Comparison of ENCODE assay signal across 15 cellular contexts in the genomic region with DNA sequence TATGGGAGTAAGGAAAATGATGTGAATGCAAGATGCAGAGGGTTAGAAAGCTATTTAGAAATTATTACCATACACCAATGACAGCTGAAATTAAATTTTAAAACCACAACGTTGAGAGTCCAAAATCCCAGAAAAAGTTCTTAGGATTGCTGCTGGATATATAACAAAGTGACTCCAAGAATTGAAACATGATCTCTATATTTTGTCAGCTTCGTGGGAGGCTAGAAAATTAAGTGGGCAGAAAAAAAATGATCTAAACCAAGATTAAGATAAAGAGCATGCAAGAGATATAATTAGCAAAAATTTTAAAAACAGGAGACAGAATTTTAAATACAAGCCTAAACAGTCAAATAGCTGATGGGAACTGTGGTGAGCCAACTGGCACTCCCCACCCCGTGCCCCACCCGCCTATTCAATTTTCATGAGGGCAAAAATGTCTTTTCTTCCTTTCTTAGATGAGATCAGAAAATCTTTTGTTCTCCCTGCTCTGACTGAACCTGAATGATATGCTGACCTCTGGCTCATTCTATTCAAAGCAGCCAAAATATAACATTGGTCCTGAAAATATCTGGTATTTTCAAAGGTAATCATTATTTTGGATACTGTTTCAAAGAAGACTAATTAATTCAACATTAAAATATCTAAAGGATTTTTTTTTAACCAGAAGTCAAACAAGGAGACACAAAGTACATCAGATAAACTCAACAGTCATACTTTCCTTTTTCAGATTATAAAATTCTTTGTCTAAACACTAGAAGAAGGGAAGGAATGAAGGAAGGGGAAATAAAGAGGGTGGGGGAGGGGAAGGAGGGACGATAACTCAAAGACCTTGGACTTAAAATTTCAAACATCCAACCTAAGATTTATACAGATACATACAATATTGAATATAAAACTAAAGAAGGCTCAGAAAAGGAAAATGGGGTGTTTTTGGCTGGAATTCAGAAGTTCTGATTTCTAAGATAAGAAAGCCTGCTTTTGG. TPM values are rescaled to one million over a fixed set of nuclear protein-coding genes. Genes with fewer than 3 reads are reported as not detected.
DNase-seq lines count a peak whose midpoint lies in the region; ATAC-seq, FAIRE-seq and TF ChIP-seq lines count a peak whose summit lies in the region.
"Had no signal": no experiment of that assay in that cellular context is flagged by ENCODE, and none has a peak within 500 bp of the region (broad histone marks: within the 10 kb centered on the region; RNA-seq: fewer than 3 reads in every experiment).

No MANE protein-coding gene starts in this region.

- POLR2A ChIA-PET in K562 (lab: Yijun Ruan, JAX): interaction anchor here (1.5 to 6.9 kb wide), 2 partner anchors 9 to 16 kb away, joined by 6 to 70 read pairs; a partner anchor contains a TSS

- H3K79me2 ChIP-seq in K562 (ENCODE audit: control insufficient read depth, insufficient read depth, low read length): peaks cover 11% of the 10 kb centered on the region; the same call in 2 of the 3 replicates

- H3K27me3 ChIP-seq in K562 (ENCODE audit: control insufficient read depth in 2 of 2, insufficient read depth in 2 of 2, low read length in 2 of 2) (no peaks in the 10 kb centered on the region; a peak in 1 of 5 replicates), left lung (no peaks in the 10 kb centered on the region), thoracic aorta (replicated peaks; ENCODE audit: insufficient read depth) (no peaks in the 10 kb centered on the region)

- H2AFZ ChIP-seq in K562 (ENCODE audit: low read depth, low read length): no peak overlapping the region

- intact Hi-C loops in K562 (cut with micrococcal nuclease) (no loop called here), left lung (cut with DNase I) (no loop called here)

- H3K36me3 Mint-ChIP-seq in T-helper 2 cell treated with Interferon-gamma antibody and Interleukin-4, amounts not matched to agents 5 μg/mL and 100 μg/mL, for 36 hours (ENCODE audit: low read depth): peaks cover 61% of the 10 kb centered on the region
- H3K36me3 Mint-ChIP-seq in activated naive CD4-positive, alpha-beta T cell treated with anti-CD3 and anti-CD28 coated beads, Interleukin-2, amount 50 U/mL, for 72 hours: peaks cover 0 to 7% of the 10 kb centered on the region in 2 donors

- TF ChIP-seq CTCF in K562 (IDR thresholded peaks at IDR 0.05 in 2 of 3, conservative IDR thresholded peaks at IDR 0.05 in 1 of 3; ENCODE audit: insufficient read depth in 2 of 3, low read depth in 1 of 3, low read length in 3 of 3) (no peak), left lung (IDR thresholded peaks at IDR 0.05) (no peak), thoracic aorta (IDR thresholded peaks at IDR 0.05) (no peak)

- H3K4me1 ChIP-seq in K562 (replicated peaks in 1 of 2; ENCODE audit: control insufficient read depth in 2 of 2, insufficient read depth in 2 of 2, low read length in 2 of 2): peaks cover 0 to 4% of the 10 kb centered on the region in 2 experiments; a peak in 3 of 5 replicates
- H3K4me1 ChIP-seq in left lung: peaks cover 11 to 54% of the 10 kb centered on the region in 2 donors
- peaks cover 23 to 41% of the 10 kb centered on the region in 2 donors for H3K4me1 ChIP-seq in thoracic aorta (ENCODE audit: control insufficient read depth in 1 of 2, low read depth in 2 of 2)

- no peak overlapping the region for H3K4me3 ChIP-seq in K562
- H3K4me3 ChIP-seq in left lung: no peak overlapping the region
- no peak overlapping the region for H3K4me3 ChIP-seq in thoracic aorta

- in situ Hi-C loops in K562 (cut with MboI): no loop called here

- no peaks in the 10 kb centered on the region for H3K9me1 ChIP-seq in K562 (ENCODE audit: control insufficient read depth, insufficient read depth, low read length)

- H3K4me1 Mint-ChIP-seq in T-helper 2 cell treated with Interferon-gamma antibody and Interleukin-4, amounts not matched to agents 5 μg/mL and 100 μg/mL, for 36 hours (ENCODE audit: low read depth): peaks cover 27% of the 10 kb centered on the region
- H3K4me1 Mint-ChIP-seq: stimulated activated memory B cell treated with anti-CD40 and anti-IgM and Interleukin-4, amounts not matched to agents 10 μg/mL and 1 μg/mL and 100 μg/mL, for 72 hours had no signal

- no peak for ATAC-seq in K562
- peak; percentile 44 for ATAC-seq in left lung
- ATAC-seq in thoracic aorta (ENCODE audit: insufficient number of reproducible peaks, low FRiP score, low read depth): no peak
- no peak for ATAC-seq in activated naive CD4-positive, alpha-beta T cell treated with anti-CD3 and anti-CD28 coated beads, Interleukin-2, amount 50 U/mL, for 72 hours
- no peak for ATAC-seq in HG02763 (IDR thresholded peaks at IDR 0.05; ENCODE audit: unreplicated experiment)
- ATAC-seq: stimulated activated memory B cell treated with anti-CD40 and anti-IgM and Interleukin-4, amounts not matched to agents 10 μg/mL and 1 μg/mL and 100 μg/mL, for 72 hours had no signal

- H3K9ac ChIP-seq in K562 (ENCODE audit: insufficient read depth in 1 of 2, low read depth in 2 of 2, low read length in 2 of 2): no peak overlapping the region

- H3K9me3 Mint-ChIP-seq in T-helper 2 cell treated with Interferon-gamma antibody and Interleukin-4, amounts not matched to agents 5 μg/mL and 100 μg/mL, for 36 hours: no peaks in the 10 kb centered on the region
- no peaks in the 10 kb centered on the region for H3K9me3 Mint-ChIP-seq in activated naive CD4-positive, alpha-beta T cell treated with anti-CD3 and anti-CD28 coated beads, Interleukin-2, amount 50 U/mL, for 72 hours
- H3K9me3 Mint-ChIP-seq: activated naive CD8-positive, alpha-beta T cell treated with anti-CD3 and anti-CD28 coated beads, Interleukin-2, amount 10 ng/mL, durations not matched to agents 7 days and 5 days; stimulated activated memory B cell treated with anti-CD40 and anti-IgM and Interleukin-4, amounts not matched to agents 10 μg/mL and 1 μg/mL and 100 μg/mL, for 72 hours had no signal

- DNase-seq in T-helper 2 cell treated with Interferon-gamma antibody and Interleukin-4, amounts not matched to agents 5 μg/mL and 100 μg/mL, for 36 hours (ENCODE audit: low spot score): no peak
- DNase-seq in T-helper 2 cell: no peak
- no peak for DNase-seq in K562 (ENCODE audit: extremely low read depth in 1 of 4, low spot score in 3 of 4)
- no peak for DNase-seq in left lung
- no peak for DNase-seq in thoracic aorta (ENCODE audit: low spot score)
- no peak for DNase-seq in NCI-H2029 (lab: John Stamatoyannopoulos, UW)
- DNase-seq in activated naive CD4-positive, alpha-beta T cell treated with anti-CD3 and anti-CD28 coated beads, Interleukin-2, amount 50 U/mL, for 72 hours (ENCODE audit: low spot score in 2 of 2): no peak
- DNase-seq: activated CD4-positive, CD25-positive, alpha-beta regulatory T cell treated with anti-CD3 and anti-CD28 coated beads, Interleukin-2, amount 50 U/mL, for 72 hours; activated naive CD8-positive, alpha-beta T cell treated with anti-CD3 and anti-CD28 coated beads, Interleukin-2, amount 10 ng/mL, durations not matched to agents 7 days and 5 days; cortex of kidney; foreskin melanocyte; NCI-H446 treated with DMSO at 0.1 percent for 48 hours had no signal

- H3K4me2 ChIP-seq in K562 (ENCODE audit: insufficient read depth, low read length): no peak overlapping the region

- TF ChIP-seq RAD21 in K562 (CRISPR knock-in tag; conservative IDR thresholded peaks at IDR 0.05 in 1 of 2, IDR thresholded peaks at IDR 0.05 in 1 of 2): no peak

- no TSS peak for BruUV-seq in K562 (replicated peaks; lab: Mats Ljungman, UMichigan)

- no peak for TF ChIP-seq EP300 in K562 (IDR thresholded peaks at IDR 0.05; ENCODE audit: low read length)

- peak overlapping the region; percentile 43 for H3K4me3 Mint-ChIP-seq in T-helper 2 cell treated with Interferon-gamma antibody and Interleukin-4, amounts not matched to agents 5 μg/mL and 100 μg/mL, for 36 hours
- H3K4me3 Mint-ChIP-seq: activated naive CD8-positive, alpha-beta T cell treated with anti-CD3 and anti-CD28 coated beads, Interleukin-2, amount 10 ng/mL, durations not matched to agents 7 days and 5 days; stimulated activated memory B cell treated with anti-CD40 and anti-IgM and Interleukin-4, amounts not matched to agents 10 μg/mL and 1 μg/mL and 100 μg/mL, for 72 hours had no signal

- H4K20me1 ChIP-seq in K562 (replicated peaks; ENCODE audit: control insufficient read depth, insufficient read depth, low read length): no peaks in the 10 kb centered on the region

- TF ChIP-seq POLR2A in K562 (conservative IDR thresholded peaks at IDR 0.05): no peak

- no peak overlapping the region for H3K27ac ChIP-seq in K562 (ENCODE audit: extremely low read depth, low read depth, low read length)
- peak overlapping the region; percentile 0 to 60 for H3K27ac ChIP-seq in left lung
- peak overlapping the region; percentile 49 to 60 for H3K27ac ChIP-seq in thoracic aorta

- no peak for FAIRE-seq in K562 (lab: Jason Lieb, UNC)
- FAIRE-seq: A204.1 had no signal

- H3K36me3 ChIP-seq in K562 (ENCODE audit: control insufficient read depth, insufficient read depth, low read length) (peaks cover 66% of the 10 kb centered on the region; the same call in 2 of the 3 replicates), left lung (peaks cover 0 to 49% of the 10 kb centered on the region in 2 donors), thoracic aorta (peaks cover 25% of the 10 kb centered on the region)

- peak overlapping the region; percentile 70 for H3K27ac Mint-ChIP-seq in T-helper 2 cell treated with Interferon-gamma antibody and Interleukin-4, amounts not matched to agents 5 μg/mL and 100 μg/mL, for 36 hours
- peak overlapping the region in 1 of 2 donors; percentile 44 for H3K27ac Mint-ChIP-seq in activated naive CD4-positive, alpha-beta T cell treated with anti-CD3 and anti-CD28 coated beads, Interleukin-2, amount 50 U/mL, for 72 hours
- H3K27ac Mint-ChIP-seq: activated naive CD8-positive, alpha-beta T cell treated with anti-CD3 and anti-CD28 coated beads, Interleukin-2, amount 10 ng/mL, durations not matched to agents 7 days and 5 days; stimulated activated memory B cell treated with anti-CD40 and anti-IgM and Interleukin-4, amounts not matched to agents 10 μg/mL and 1 μg/mL and 100 μg/mL, for 72 hours had no signal

- no peaks in the 10 kb centered on the region for H3K9me3 ChIP-seq in K562 (replicated peaks; ENCODE audit: control insufficient read depth, insufficient read depth, low read depth, low read length)
- no peaks in the 10 kb centered on the region for H3K9me3 ChIP-seq in left lung
- no peaks in the 10 kb centered on the region for H3K9me3 ChIP-seq in thoracic aorta

- no peaks in the 10 kb centered on the region for H3K27me3 Mint-ChIP-seq in T-helper 2 cell treated with Interferon-gamma antibody and Interleukin-4, amounts not matched to agents 5 μg/mL and 100 μg/mL, for 36 hours (ENCODE audit: low read depth)
- H3K27me3 Mint-ChIP-seq: activated naive CD8-positive, alpha-beta T cell treated with anti-CD3 and anti-CD28 coated beads, Interleukin-2, amount 10 ng/mL, durations not matched to agents 7 days and 5 days; stimulated activated memory B cell treated with anti-CD40 and anti-IgM and Interleukin-4, amounts not matched to agents 10 μg/mL and 1 μg/mL and 100 μg/mL, for 72 hours had no signal

- CTCF ChIA-PET in K562 (lab: Yijun Ruan, JAX; ENCODE audit: low intra/inter-chr PET ratio): no interaction called here

- 61% methylated on average over 4 of the region's 5 CpGs for WGBS in K562 (ENCODE audit: insufficient coverage, low coverage, missing lambda C conversion rate)

RNA-seq across cellular contexts. Expression of a gene that starts 12.2 kb away (rescaled TPM):
- total RNA-seq in K562 (2011; cell fraction: chromatin; rRNA removed; ENCODE audit: low replicate concordance): 185 and 224 TPM in 2 replicates
- 117 and 128 TPM in 2 replicates for total RNA-seq in K562 (2011; cell fraction: nucleolus; rRNA removed)
- total RNA-seq in K562 (2011; cell fraction: nucleoplasm; rRNA removed): 131 and 167 TPM in 2 replicates
- total RNA-seq in K562 (2014; rRNA removed): 32.8 and 34.4 TPM in 2 replicates
- 25.5 and 29.1 TPM in 2 replicates for total RNA-seq in K562 (2014; rRNA removed; fragmentation: Illumina TruSeq; extraction: Trizol)
- 30.0 and 31.1 TPM in 2 replicates for total RNA-seq in K562 (2015; rRNA removed; fragmentation: Illumina TruSeq; extraction: Trizol)
- 43.7 and 46.2 TPM in 2 replicates for total RNA-seq in K562 (2021)
- polyA plus RNA-seq in K562 (2011; rRNA removed): 27.1 and 35.5 TPM in 2 replicates
- polyA plus RNA-seq in K562 (2011; cell fraction: cytosol; rRNA removed): 28.7 and 29.0 TPM in 2 replicates
- 80.3 and 95.3 TPM in 2 replicates for polyA plus RNA-seq in K562 (2011; cell fraction: nucleus; rRNA removed)
- polyA plus RNA-seq in K562 (2012): 35.6 and 36.3 TPM in 2 replicates
- polyA plus RNA-seq in K562 (2014; fragmentation: Illumina TruSeq; extraction: Trizol): 33.8 and 36.5 TPM in 2 replicates
- polyA plus RNA-seq in K562 (2014; fragmentation: Nextera tagmentation; extraction: Ambion mirVana): 10 to 100 TPM; 11.3 to 20.1 TPM
- polyA plus RNA-seq in K562 (2014; rRNA removed): 27.9 and 31.3 TPM in 2 replicates
- polyA minus RNA-seq in K562 (2011; rRNA and poly(A)+ RNA removed): 62.4 and 65.0 TPM in 2 replicates
- polyA minus RNA-seq in K562 (2011; cell fraction: cytosol; rRNA and poly(A)+ RNA removed): 25.7 and 31.9 TPM in 2 replicates
- 55.6 and 71.6 TPM in 2 replicates for polyA minus RNA-seq in K562 (2011; cell fraction: nucleus; rRNA and poly(A)+ RNA removed)
- 10 to 100 TPM; 39.9 to 41.2 TPM for total RNA-seq in left lung
- 10 to 100 TPM; 60.2 to 73.4 TPM for total RNA-seq in thoracic aorta
- total RNA-seq in activated naive CD4-positive, alpha-beta T cell treated with anti-CD3 and anti-CD28 coated beads, Interleukin-2, amount 50 U/mL, for 72 hours: 10 to 100 TPM; 51.4 to 53.6 TPM

RNA-seq across cellular contexts. Expression of a gene that starts 16.7 kb away (rescaled TPM):
- total RNA-seq in K562 (2011; cell fraction: chromatin; rRNA removed; ENCODE audit: low replicate concordance): 0.19 TPM in 1 of 2 replicates, not detected in the other
- total RNA-seq in K562 (2011; cell fraction: nucleolus; rRNA removed): not detected in 2 replicates
- not detected in 2 replicates for total RNA-seq in K562 (2011; cell fraction: nucleoplasm; rRNA removed)
- total RNA-seq in K562 (2014; rRNA removed) (not detected in 2 replicates), K562 (2014; rRNA removed; fragmentation: Illumina TruSeq; extraction: Trizol) (not detected in 2 replicates), K562 (2015; rRNA removed; fragmentation: Illumina TruSeq; extraction: Trizol) (not detected in 2 replicates), K562 (2021) (not detected in 2 replicates), left lung (under 1 TPM; 0.29 to 0.35 TPM), thoracic aorta (not detected)
- polyA plus RNA-seq in K562 (2011; rRNA removed) (0.01 TPM in 1 of 2 replicates, not detected in the other), K562 (2014; fragmentation: Illumina TruSeq; extraction: Trizol) (not detected in 2 replicates), K562 (2014; fragmentation: Nextera tagmentation; extraction: Ambion mirVana) (under 1 TPM; 0.01 TPM), K562 (2014; rRNA removed) (not detected in 2 replicates)
- polyA plus RNA-seq in K562 (2011; cell fraction: cytosol; rRNA removed): not detected in 2 replicates
- polyA plus RNA-seq in K562 (2011; cell fraction: nucleus; rRNA removed): not detected in 2 replicates
- polyA plus RNA-seq in K562 (2012): not detected in 2 replicates
- polyA minus RNA-seq in K562 (2011; rRNA and poly(A)+ RNA removed): 0.03 TPM in 1 of 2 replicates, not detected in the other
- not detected in 2 replicates for polyA minus RNA-seq in K562 (2011; cell fraction: cytosol; rRNA and poly(A)+ RNA removed)
- not detected in 2 replicates for polyA minus RNA-seq in K562 (2011; cell fraction: nucleus; rRNA and poly(A)+ RNA removed)
- total RNA-seq in activated naive CD4-positive, alpha-beta T cell treated with anti-CD3 and anti-CD28 coated beads, Interleukin-2, amount 50 U/mL, for 72 hours: not detected
- total RNA-seq: activated naive CD8-positive, alpha-beta T cell treated with anti-CD3 and anti-CD28 coated beads, Interleukin-2, amount 10 ng/mL, durations not matched to agents 7 days and 5 days had no signal
